ENCODE assay signal across 11 cellular contexts in genomic region chr20:19783966-19784401, GRCh38. TPM values are rescaled to one million over a fixed set of nuclear protein-coding genes. Genes with fewer than 3 reads are reported as not detected.
A peak's percentile ranks its signal among the peaks of the same experiment; 100 is the strongest.
DNase-seq lines count a peak whose midpoint lies in the region; ATAC-seq and TF ChIP-seq lines count a peak whose summit lies in the region.
"Had no signal": no experiment of that assay in that cellular context is flagged by ENCODE, and none has a peak within 500 bp of the region (broad histone marks: within the 10 kb centered on the region; RNA-seq: fewer than 3 reads in every experiment).

No MANE protein-coding gene starts in this region.

- TF ChIP-seq CTCF in BE2C (IDR thresholded peaks at IDR 0.05; ENCODE audit: low read depth, low read length) (no peak), lower leg skin (IDR thresholded peaks at IDR 0.05) (no peak)

- DNase-seq in BE2C (peak; percentile 27), NCI-H2196 treated with DMSO at 0.1 percent for 48 hours (lab: John Stamatoyannopoulos, UW; ENCODE audit: unreplicated experiment) (peak; percentile 71), dermis blood vessel endothelial cell (peak; percentile 72), lung microvascular endothelial cell (ENCODE audit: low read depth in 2 of 2) (peak; percentile 58 to 93), lower leg skin (ENCODE audit: low spot score in 2 of 2) (no peak)
- no peak for DNase-seq in activated CD8-positive, alpha-beta T cell treated with anti-CD3 and anti-CD28 coated beads, Interleukin-2, amount 10 ng/mL, durations not matched to agents 7 days and 5 days
- DNase-seq in central memory CD4-positive, alpha-beta T cell, result no peak
- DNase-seq: CD4-positive, CD25-positive, alpha-beta regulatory T cell; NCI-H2107 had no signal

- no peak overlapping the region for H3K4me3 ChIP-seq in BE2C (ENCODE audit: low read depth, low read length)
- H3K4me3 ChIP-seq in lower leg skin (ENCODE audit: low read depth, poor library complexity, severe bottlenecking), result no peak overlapping the region

- CTCF ChIA-PET in activated CD8-positive, alpha-beta T cell treated with anti-CD3 and anti-CD28 coated beads, Interleukin-2, amount 10 ng/mL, durations not matched to agents 7 days and 5 days (lab: Charles Lee), result no interaction called here

- WGBS in lower leg skin, 2 donors, result 42 to 55% methylated on average over 7 of the region's 7 CpGs

- no peak overlapping the region for H3K27ac Mint-ChIP-seq in activated CD8-positive, alpha-beta T cell treated with anti-CD3 and anti-CD28 coated beads, Interleukin-2, amount 10 ng/mL, durations not matched to agents 7 days and 5 days
- H3K27ac Mint-ChIP-seq: CD4-positive, CD25-positive, alpha-beta regulatory T cell had no signal

- no peak overlapping the region for H3K4me3 Mint-ChIP-seq in activated CD8-positive, alpha-beta T cell treated with anti-CD3 and anti-CD28 coated beads, Interleukin-2, amount 10 ng/mL, durations not matched to agents 7 days and 5 days
- H3K4me3 Mint-ChIP-seq: CD4-positive, CD25-positive, alpha-beta regulatory T cell had no signal

- H3K4me1 ChIP-seq in BE2C, result no peaks in the 10 kb centered on the region

- H3K9me3 ChIP-seq in BE2C, result no peaks in the 10 kb centered on the region

- no peaks in the 10 kb centered on the region for H3K36me3 Mint-ChIP-seq in activated CD8-positive, alpha-beta T cell treated with anti-CD3 and anti-CD28 coated beads, Interleukin-2, amount 10 ng/mL, durations not matched to agents 7 days and 5 days (ENCODE audit: low read depth)
- H3K36me3 Mint-ChIP-seq: CD4-positive, CD25-positive, alpha-beta regulatory T cell had no signal

- ATAC-seq in GM18519 (IDR thresholded peaks at IDR 0.05; ENCODE audit: low FRiP score, unreplicated experiment), result no peak
- no peak for ATAC-seq in activated CD8-positive, alpha-beta T cell treated with anti-CD3 and anti-CD28 coated beads, Interleukin-2, amount 10 ng/mL, durations not matched to agents 7 days and 5 days

- H3K36me3 ChIP-seq in BE2C, result no peaks in the 10 kb centered on the region
- H3K36me3 ChIP-seq: thoracic aorta had no signal

- intact Hi-C loops in lower leg skin (cut with DNase I; ENCODE audit: low total_unique reads), result loop anchor here (10.0 kb wide), 2 partner anchors 89 to 211 kb away; no protein-coding TSS in a partner anchor

- H3K4me1 Mint-ChIP-seq in activated CD8-positive, alpha-beta T cell treated with anti-CD3 and anti-CD28 coated beads, Interleukin-2, amount 10 ng/mL, durations not matched to agents 7 days and 5 days (ENCODE audit: low read depth), result no peaks in the 10 kb centered on the region

- no peaks in the 10 kb centered on the region for H3K9me3 Mint-ChIP-seq in activated CD8-positive, alpha-beta T cell treated with anti-CD3 and anti-CD28 coated beads, Interleukin-2, amount 10 ng/mL, durations not matched to agents 7 days and 5 days (ENCODE audit: insufficient read depth)

- POLR2A ChIA-PET in activated CD8-positive, alpha-beta T cell treated with anti-CD3 and anti-CD28 coated beads, Interleukin-2, amount 10 ng/mL, durations not matched to agents 7 days and 5 days (lab: Charles Lee), result no interaction called here

- no peak for TF ChIP-seq POLR2A in lower leg skin (IDR thresholded peaks at IDR 0.05)

- peaks cover 3% of the 10 kb centered on the region for H3K27me3 Mint-ChIP-seq in activated CD8-positive, alpha-beta T cell treated with anti-CD3 and anti-CD28 coated beads, Interleukin-2, amount 10 ng/mL, durations not matched to agents 7 days and 5 days (ENCODE audit: low read depth)

- H3K27me3 ChIP-seq in BE2C, result peaks cover 6% of the 10 kb centered on the region

RNA-seq across cellular contexts. Expression of gene RIN2, which starts 25.9 kb away (rescaled TPM):
- 3.7 TPM for polyA plus RNA-seq in BE2C (2012; ENCODE audit: insufficient read depth, insufficient read length, low read depth)
- 88.0 and 111 TPM in 2 replicates for total RNA-seq in dermis blood vessel endothelial cell
- total RNA-seq in lung microvascular endothelial cell, result 71.4 and 80.2 TPM in 2 replicates
- total RNA-seq in lower leg skin, result 10 to 100 TPM; 60.9 to 88.3 (median 83.2) TPM
- not detected for total RNA-seq in activated CD8-positive, alpha-beta T cell treated with anti-CD3 and anti-CD28 coated beads, Interleukin-2, amount 10 ng/mL, durations not matched to agents 7 days and 5 days
- polyA plus RNA-seq: CD4-positive, CD25-positive, alpha-beta regulatory T cell had no signal

Comparison
In these comparisons a context has a peak if more than half of its experiments do, and no peak if none do; other contexts are left out.
1. DNase-seq: peak in BE2C (single experiment), NCI-H2196 treated with DMSO at 0.1 percent for 48 hours (single experiment), dermis blood vessel endothelial cell (single experiment) and lung microvascular endothelial cell (2 of 2); none in lower leg skin (0 of 2), activated CD8-positive, alpha-beta T cell treated with anti-CD3 and anti-CD28 coated beads, Interleukin-2, amount 10 ng/mL, durations not matched to agents 7 days and 5 days (single experiment) and central memory CD4-positive, alpha-beta T cell (single experiment).
2. RNA of gene RIN2, which starts 25.9 kb away (total RNA-seq): 88.0 to 111 TPM in dermis blood vessel endothelial cell, 60.9 to 88.3 TPM in lower leg skin and 71.4 to 80.2 TPM in lung microvascular endothelial cell; not detected in activated CD8-positive, alpha-beta T cell treated with anti-CD3 and anti-CD28 coated beads, Interleukin-2, amount 10 ng/mL, durations not matched to agents 7 days and 5 days; every median in the first group is over 10 times any median in the second.